ENCODE assay signal across 16 cellular contexts in genomic region chr3:169354774-169355501, GRCh38.
DNase-seq lines count a peak whose midpoint lies in the region; ATAC-seq and TF ChIP-seq lines count a peak whose summit lies in the region.
"Had no signal": no experiment of that assay in that cellular context is flagged by ENCODE, and none has a peak within 500 bp of the region (broad histone marks: within the 10 kb centered on the region; RNA-seq: fewer than 3 reads in every experiment).

No MANE protein-coding gene starts in this region.

- CTCF ChIA-PET in mammary epithelial cell (lab: Charles Lee; ENCODE audit: low non-redundant PET) = no interaction called here
- CTCF ChIA-PET in MCF 10A (lab: Yijun Ruan, JAX) = interaction anchor here (0.5 to 1.0 kb wide), 5 partner anchors 9 to 390 kb away, joined by 3 to 5 read pairs (median 4); no protein-coding TSS in a partner anchor

- no peak for TF ChIP-seq CTCF in mammary epithelial cell (conservative IDR thresholded peaks at IDR 0.05 in 1 of 2, IDR thresholded peaks at IDR 0.05 in 1 of 2; ENCODE audit: extremely low read depth in 1 of 2, insufficient read depth in 1 of 2, low read depth in 1 of 2, low read length in 2 of 2)
- no peak for TF ChIP-seq CTCF in MCF 10A (IDR thresholded peaks at IDR 0.05; ENCODE audit: unreplicated experiment)
- TF ChIP-seq CTCF in type B pancreatic cell (conservative IDR thresholded peaks at IDR 0.05) = no peak

- H2AFZ ChIP-seq in mammary epithelial cell (ENCODE audit: low read depth, low read length) = peak overlapping the region; percentile 13

- POLR2A ChIA-PET in MCF 10A (lab: Yijun Ruan, JAX) = no interaction called here

- H3K9me3 Mint-ChIP-seq in MCF 10A (ENCODE audit: unreplicated experiment) = no peaks in the 10 kb centered on the region
- H3K9me3 Mint-ChIP-seq in type B pancreatic cell = no peaks in the 10 kb centered on the region
- H3K9me3 Mint-ChIP-seq: activated CD4-positive, alpha-beta memory T cell treated with anti-CD3 and anti-CD28 coated beads, Interleukin-2, amount 10 ng/mL, durations not matched to agents 7 days and 5 days; stimulated activated effector memory CD8-positive, alpha-beta T cell treated with anti-CD3 and anti-CD28 coated beads, Interleukin-12 subunit alpha, Interleukin-12 subunit beta, amount 100 ng/mL, for 72 hours had no signal

- BruUV-seq in mammary epithelial cell (replicated peaks; lab: Mats Ljungman, UMichigan) (no TSS peak), MCF 10A (replicated peaks; lab: Mats Ljungman, UMichigan) (no TSS peak)

- ATAC-seq in left colon = no peak
- ATAC-seq: stimulated activated effector memory CD8-positive, alpha-beta T cell treated with anti-CD3 and anti-CD28 coated beads, Interleukin-12 subunit alpha, Interleukin-12 subunit beta, amount 100 ng/mL, for 72 hours had no signal

- H3K27ac Mint-ChIP-seq in MCF 10A (ENCODE audit: low read depth, unreplicated experiment) (no peak overlapping the region), type B pancreatic cell (peak overlapping the region; percentile 41)
- H3K27ac Mint-ChIP-seq: activated CD4-positive, alpha-beta memory T cell treated with anti-CD3 and anti-CD28 coated beads, Interleukin-2, amount 10 ng/mL, durations not matched to agents 7 days and 5 days; CD4-positive, alpha-beta memory T cell; stimulated activated effector memory CD8-positive, alpha-beta T cell treated with anti-CD3 and anti-CD28 coated beads, Interleukin-12 subunit alpha, Interleukin-12 subunit beta, amount 100 ng/mL, for 72 hours had no signal

- H3K9ac ChIP-seq in mammary epithelial cell (ENCODE audit: insufficient read depth, low read length) = no peak overlapping the region

- no peak overlapping the region for H3K27ac ChIP-seq in mammary epithelial cell (ENCODE audit: insufficient read depth, low read depth, low read length)
- H3K27ac ChIP-seq: ascending aorta, sigmoid colon had no signal

- H3K36me3 ChIP-seq in mammary epithelial cell (ENCODE audit: insufficient read depth, low read length) = no peaks in the 10 kb centered on the region
- H3K36me3 ChIP-seq: ascending aorta, sigmoid colon had no signal

- H3K9me3 ChIP-seq in mammary epithelial cell (replicated peaks; ENCODE audit: insufficient read depth, low read length) = no peaks in the 10 kb centered on the region
- H3K9me3 ChIP-seq: ascending aorta, sigmoid colon had no signal

- peaks cover 5% of the 10 kb centered on the region for H3K4me1 ChIP-seq in mammary epithelial cell (ENCODE audit: insufficient read depth, low read length)
- H3K4me1 ChIP-seq: ascending aorta, sigmoid colon had no signal

- in situ Hi-C loops in mammary epithelial cell (cut with MboI; ENCODE audit: low sequenced_read_pairs in 2 of 2) = no loop called here

- DNase-seq in mammary epithelial cell (no peak), MCF 10A (ENCODE audit: unreplicated experiment) (no peak), NCI-H345 treated with DMSO at 0.1 percent for 48 hours (lab: John Stamatoyannopoulos, UW; ENCODE audit: unreplicated experiment) (peak; percentile 72), dermis blood vessel endothelial cell (peak; percentile 38), type B pancreatic cell (ENCODE audit: extremely low spot score, unreplicated experiment) (no peak), left colon (no peak), GOT3 (lab: John Stamatoyannopoulos, UW) (no peak), SW480 (ENCODE audit: low spot score) (no peak)
- DNase-seq: 8988T; activated CD4-positive, alpha-beta memory T cell treated with anti-CD3 and anti-CD28 coated beads, Interleukin-2, amount 10 ng/mL, durations not matched to agents 7 days and 5 days; activated effector memory CD4-positive, alpha-beta T cell treated with Interleukin-2 at 50 U/mL for 16 hours; CD4-positive, alpha-beta memory T cell; GF-D8; sigmoid colon had no signal

- intact Hi-C loops in mammary epithelial cell (cut with micrococcal nuclease) = no loop called here
- intact Hi-C loops in MCF 10A (cut with micrococcal nuclease) = no loop called here
- intact Hi-C loops in left colon (cut with DNase I, micrococcal nuclease) = no loop called here

- no peaks in the 10 kb centered on the region for H3K79me2 ChIP-seq in mammary epithelial cell (ENCODE audit: insufficient read depth, low read length)

- H3K4me1 Mint-ChIP-seq in MCF 10A (ENCODE audit: insufficient read depth, unreplicated experiment) = no peaks in the 10 kb centered on the region
- peaks cover 28% of the 10 kb centered on the region for H3K4me1 Mint-ChIP-seq in type B pancreatic cell (ENCODE audit: unreplicated experiment)
- H3K4me1 Mint-ChIP-seq: activated CD4-positive, alpha-beta memory T cell treated with anti-CD3 and anti-CD28 coated beads, Interleukin-2, amount 10 ng/mL, durations not matched to agents 7 days and 5 days; CD4-positive, alpha-beta memory T cell; stimulated activated effector memory CD8-positive, alpha-beta T cell treated with anti-CD3 and anti-CD28 coated beads, Interleukin-12 subunit alpha, Interleukin-12 subunit beta, amount 100 ng/mL, for 72 hours had no signal

- H3K36me3 Mint-ChIP-seq in MCF 10A (ENCODE audit: insufficient read depth, unreplicated experiment) (no peaks in the 10 kb centered on the region), type B pancreatic cell (no peaks in the 10 kb centered on the region)
- H3K36me3 Mint-ChIP-seq: CD4-positive, alpha-beta memory T cell; stimulated activated effector memory CD8-positive, alpha-beta T cell treated with anti-CD3 and anti-CD28 coated beads, Interleukin-12 subunit alpha, Interleukin-12 subunit beta, amount 100 ng/mL, for 72 hours had no signal

- H3K27me3 ChIP-seq in mammary epithelial cell (ENCODE audit: insufficient read depth, low read length) = no peaks in the 10 kb centered on the region
- H3K27me3 ChIP-seq: ascending aorta, sigmoid colon had no signal

- H3K4me3 Mint-ChIP-seq in MCF 10A (ENCODE audit: unreplicated experiment) (no peak overlapping the region), type B pancreatic cell (peak overlapping the region; percentile 69)
- H3K4me3 Mint-ChIP-seq: activated CD4-positive, alpha-beta memory T cell treated with anti-CD3 and anti-CD28 coated beads, Interleukin-2, amount 10 ng/mL, durations not matched to agents 7 days and 5 days; CD4-positive, alpha-beta memory T cell; stimulated activated effector memory CD8-positive, alpha-beta T cell treated with anti-CD3 and anti-CD28 coated beads, Interleukin-12 subunit alpha, Interleukin-12 subunit beta, amount 100 ng/mL, for 72 hours had no signal

- H4K20me1 ChIP-seq in mammary epithelial cell (ENCODE audit: insufficient read depth, low read length) = no peaks in the 10 kb centered on the region

- no peaks in the 10 kb centered on the region for H3K27me3 Mint-ChIP-seq in MCF 10A (ENCODE audit: insufficient read depth, unreplicated experiment)
- peaks cover 56% of the 10 kb centered on the region for H3K27me3 Mint-ChIP-seq in type B pancreatic cell

- dilution Hi-C loops in mammary epithelial cell (cut with HindIII; ENCODE audit: low sequenced_read_pairs) = no loop called here

- no peak overlapping the region for H3K4me3 ChIP-seq in mammary epithelial cell (replicated peaks in 1 of 3; ENCODE audit: insufficient read depth in 1 of 3, low read depth in 2 of 3, low read length in 3 of 3)
- H3K4me3 ChIP-seq: ascending aorta, sigmoid colon had no signal

- 86% methylated on average over 5 of the region's 5 CpGs for WGBS in mammary epithelial cell (ENCODE audit: low coverage, missing lambda C conversion rate)

- no peak overlapping the region for H3K4me2 ChIP-seq in mammary epithelial cell (ENCODE audit: insufficient read depth, low read depth, low read length)

Comparison
In these comparisons a context has a peak if more than half of its experiments do, and no peak if none do; other contexts are left out.
1. DNase-seq: peak in NCI-H345 treated with DMSO at 0.1 percent for 48 hours (single experiment) and dermis blood vessel endothelial cell (single experiment); none in mammary epithelial cell (single experiment), MCF 10A (single experiment), type B pancreatic cell (single experiment), left colon (0 of 2), GOT3 (single experiment) and SW480 (single experiment).